Comparison of ENCODE assay signal across 8 cellular contexts in genomic region chr7:32588657-32589056, GRCh38.
DNase-seq lines count a peak whose midpoint lies in the region; ATAC-seq, FAIRE-seq and TF ChIP-seq lines count a peak whose summit lies in the region.

No MANE protein-coding gene starts in this region.

- peaks cover 0 to 35% of the 10 kb centered on the region in 2 donors for H3K4me1 ChIP-seq in right atrium auricular region

- H3K4me3 ChIP-seq in right atrium auricular region = no peak overlapping the region

- TF ChIP-seq POLR2A in GM12892 (IDR thresholded peaks at IDR 0.05; ENCODE audit: low read depth, low read length) = no peak

- H3K27me3 ChIP-seq in right atrium auricular region = no peaks in the 10 kb centered on the region

- peak overlapping the region; percentile 68 to 83 for H3K27ac ChIP-seq in right atrium auricular region

- H3K36me3 ChIP-seq in right atrium auricular region = peaks cover 31% of the 10 kb centered on the region

- H3K9me3 ChIP-seq in right atrium auricular region = no peaks in the 10 kb centered on the region

- ATAC-seq in HG02678 (IDR thresholded peaks at IDR 0.05; ENCODE audit: unreplicated experiment) = peak; percentile 51
- peak; percentile 73 for ATAC-seq in SK-N-SH treated with all-trans-retinoic acid at 6 μM for 48 hours

- DNase-seq in GM04504 (ENCODE audit: low read depth) (peak; percentile 62), right atrium auricular region (ENCODE audit: low spot score) (no peak), NCI-H1930 (lab: John Stamatoyannopoulos, UW) (no peak), GM12892 (ENCODE audit: insufficient read length) (no peak), SW480 (ENCODE audit: low spot score) (no peak)
- DNase-seq in activated effector memory CD4-positive, alpha-beta T cell treated with Interleukin-2 at 50 U/mL for 16 hours = no peak

- FAIRE-seq in GM12892 (lab: Jason Lieb, UNC) = no peak

- TF ChIP-seq CTCF in right atrium auricular region (IDR thresholded peaks at IDR 0.05) = no peak

TF ChIP-seq in SK-N-SH treated with all-trans-retinoic acid at 6 μM for 48 hours, 23 proteins besides CTCF, POLR2A, EP300 and RAD21:
- TF ChIP-seq CSDC2 (CRISPR knock-in tag; IDR thresholded peaks at IDR 0.05) (no peak), ISL1 (CRISPR knock-in tag; IDR thresholded peaks at IDR 0.05) (peak; percentile 48; the same call in 1 of the 2 replicates), ZFP3 (CRISPR knock-in tag; IDR thresholded peaks at IDR 0.05) (0 out of 2 replicates have a peak, but pooled peaks have one; percentile 45), CREB5 (CRISPR knock-in tag; IDR thresholded peaks at IDR 0.05; ENCODE audit: low read depth) (no peak)
